Comparison of ENCODE assay signal across 8 cellular contexts in genomic region chr3:179148446-179149238, GRCh38. TPM values are rescaled to one million over a fixed set of nuclear protein-coding genes. Genes with fewer than 3 reads are reported as not detected.
DNase-seq lines count a peak whose midpoint lies in the region; ATAC-seq and TF ChIP-seq lines count a peak whose summit lies in the region.

No MANE protein-coding gene starts in this region.

- H3K36me3 ChIP-seq in GM06990 (ENCODE audit: control insufficient read depth, insufficient read depth, low read length) (no peaks in the 10 kb centered on the region), iPS DF 6.9 (ENCODE audit: control insufficient read depth, insufficient read depth, low read length) (no peaks in the 10 kb centered on the region), gastrocnemius medialis (no peaks in the 10 kb centered on the region)

- WGBS in iPS DF 6.9 (ENCODE audit: insufficient coverage, insufficient read length): no CpG with 5 or more reads among the region's 89 CpGs

- no peaks in the 10 kb centered on the region for H3K9me3 ChIP-seq in iPS DF 6.9 (ENCODE audit: control insufficient read depth, insufficient read depth, low read length)
- no peaks in the 10 kb centered on the region for H3K9me3 ChIP-seq in gastrocnemius medialis

- H3K27ac ChIP-seq in iPS DF 6.9 (ENCODE audit: low read length): no peak overlapping the region
- H3K27ac ChIP-seq in gastrocnemius medialis: peak overlapping the region; percentile 93 to 98 (median 94)

- H3K4me1 ChIP-seq in iPS DF 6.9 (ENCODE audit: control insufficient read depth, insufficient read depth, low read length) (no peaks in the 10 kb centered on the region), gastrocnemius medialis (peaks cover 30 to 33% of the 10 kb centered on the region in 2 donors)

- in situ Hi-C loops in gastrocnemius medialis (cut with MboI; ENCODE audit: low sequenced_read_pairs in 4 of 4): loop anchor here (10.0 to 25.0 kb wide), 4 partner anchors 166 to 464 kb away; partner anchors contain the start of genes ACTL6A (in 1 of the 4), MRPL47 (in 1 of the 4), NDUFB5 (in 1 of the 4) and ZNF639 (in 1 of the 4)

- TF ChIP-seq CTCF in GM06990 (IDR thresholded peaks at IDR 0.05; ENCODE audit: insufficient read depth, low read length, poor library complexity, severe bottlenecking) (no peak), gastrocnemius medialis (IDR thresholded peaks at IDR 0.05 in 4 of 5, conservative IDR thresholded peaks at IDR 0.05 in 1 of 5) (no peak)

- peak overlapping the region; percentile 90 for H3K4me3 ChIP-seq in GM06990 (replicated peaks; ENCODE audit: low read depth, low read length)
- H3K4me3 ChIP-seq in iPS DF 6.9 (ENCODE audit: low read length): peak overlapping the region; percentile 89
- peak overlapping the region; percentile 68 to 96 (median 94) for H3K4me3 ChIP-seq in gastrocnemius medialis

- ATAC-seq in GM21786 (IDR thresholded peaks at IDR 0.05; ENCODE audit: unreplicated experiment): peak; percentile 16
- peak; percentile 45 to 53 for ATAC-seq in gastrocnemius medialis

- H3K27me3 ChIP-seq in GM06990 (replicated peaks; ENCODE audit: control insufficient read depth, insufficient read depth, low read length): no peaks in the 10 kb centered on the region
- H3K27me3 ChIP-seq in iPS DF 6.9 (ENCODE audit: control insufficient read depth, insufficient read depth, low read length): no peaks in the 10 kb centered on the region
- no peaks in the 10 kb centered on the region for H3K27me3 ChIP-seq in gastrocnemius medialis

- TF ChIP-seq POLR2A in gastrocnemius medialis (IDR thresholded peaks at IDR 0.05): no peak

- intact Hi-C loops in gastrocnemius medialis (cut with DNase I; ENCODE audit: low total_unique reads): loop anchor here (1.0 to 5.0 kb wide), 6 partner anchors 34 to 454 kb away; partner anchors contain the start of genes ACTL6A, MRPL47, NDUFB5 and ZMAT3

- DNase-seq in GM06990 (ENCODE audit: extremely low read depth, insufficient read length): peak; percentile 74
- DNase-seq in KG1 (lab: John Stamatoyannopoulos, UW): peak; percentile 52
- peak; percentile 52 for DNase-seq in T1000 (lab: John Stamatoyannopoulos, UW)
- peak; percentile 78 for DNase-seq in astrocyte of the hippocampus (ENCODE audit: low read depth, low spot score)
- DNase-seq in iPS DF 6.9 (ENCODE audit: low read depth, low spot score): no peak
- DNase-seq in gastrocnemius medialis: peak; percentile 13 to 26
- no peak for DNase-seq in GF-D8 (lab: John Stamatoyannopoulos, UW)

RNA-seq across cellular contexts. Expression of gene PIK3CA, which starts 0.5 kb away (rescaled TPM):
- 10 to 100 TPM; 16.0 to 29.4 (median 23.1) TPM for total RNA-seq in gastrocnemius medialis

Comparison
In these comparisons a context has a peak if more than half of its experiments do, and no peak if none do; other contexts are left out.
1. DNase-seq: peak in GM06990 (single experiment), KG1 (single experiment), T1000 (single experiment), astrocyte of the hippocampus (single experiment) and gastrocnemius medialis (2 of 2); none in iPS DF 6.9 (single experiment) and GF-D8 (single experiment).
2. Peak in every context shown above with its lines, with median percentiles within 50 percentile points of each other: H3K4me3 ChIP-seq.